ENCODE assay signal across 9 cellular contexts in genomic region chr11:47004595-47005033, GRCh38.
DNase-seq lines count a peak whose midpoint lies in the region; ATAC-seq and TF ChIP-seq lines count a peak whose summit lies in the region.
"Had no signal": no experiment of that assay in that cellular context is flagged by ENCODE, and none has a peak within 500 bp of the region (broad histone marks: within the 10 kb centered on the region; RNA-seq: fewer than 3 reads in every experiment).

No MANE protein-coding gene starts in this region.

- H3K4me3 ChIP-seq in BE2C (ENCODE audit: low read depth, low read length) (no peak overlapping the region), SK-N-SH (ENCODE audit: low read depth in 2 of 2, low read length in 1 of 2) (no peak overlapping the region), fibroblast of mammary gland (ENCODE audit: control insufficient read depth, low read depth, low read length) (no peak overlapping the region), neural progenitor cell (no peak overlapping the region)

- peak; percentile 52 for TF ChIP-seq RAD21 in SK-N-SH (IDR thresholded peaks at IDR 0.05; ENCODE audit: low read length)

- H3K27ac Mint-ChIP-seq in neural progenitor cell, result peak overlapping the region; percentile 0

- peak overlapping the region; percentile 12; the same call in 1 of the 2 replicates for H3K9ac ChIP-seq in SK-N-SH
- no peak overlapping the region for H3K9ac ChIP-seq in neural progenitor cell

- H3K27me3 ChIP-seq in BE2C (no peaks in the 10 kb centered on the region), SK-N-SH (ENCODE audit: insufficient read depth) (no peaks in the 10 kb centered on the region), neural progenitor cell (no peaks in the 10 kb centered on the region)

- H3K27ac ChIP-seq in SK-N-SH (ENCODE audit: low read depth in 2 of 2, low read length in 1 of 2), result peak overlapping the region; percentile 85 to 93
- H3K27ac ChIP-seq in neural progenitor cell, result no peak overlapping the region

- H3K4me3 Mint-ChIP-seq in neural progenitor cell, result no peak overlapping the region

- H2AFZ ChIP-seq in SK-N-SH (ENCODE audit: low read depth) (no peak overlapping the region), neural progenitor cell (replicated peaks) (no peak overlapping the region)

- H3K79me2 ChIP-seq in SK-N-SH (ENCODE audit: insufficient read depth) (peaks cover 44% of the 10 kb centered on the region), neural progenitor cell (ENCODE audit: low read depth) (peaks cover 26% of the 10 kb centered on the region)

- TF ChIP-seq CTCF in BE2C (IDR thresholded peaks at IDR 0.05; ENCODE audit: low read depth, low read length) (no peak), SK-N-SH (IDR thresholded peaks at IDR 0.05) (no peak), fibroblast of mammary gland (conservative IDR thresholded peaks at IDR 0.05; ENCODE audit: control insufficient read depth, insufficient read depth, low read depth, low read length) (no peak), neural progenitor cell (IDR thresholded peaks at IDR 0.05) (no peak), GM20000 (IDR thresholded peaks at IDR 0.05; ENCODE audit: extremely low read depth, missing control alignments) (no peak)

- H3K4me2 ChIP-seq in SK-N-SH (peak overlapping the region; percentile 47), neural progenitor cell (no peak overlapping the region)

- H4K20me1 ChIP-seq in SK-N-SH (ENCODE audit: insufficient read depth) (no peaks in the 10 kb centered on the region), neural progenitor cell (ENCODE audit: low read depth) (peaks cover 25% of the 10 kb centered on the region)

- H3F3A ChIP-seq in SK-N-SH (replicated peaks; ENCODE audit: insufficient read depth), result peaks cover 23% of the 10 kb centered on the region
- peaks cover 14% of the 10 kb centered on the region for H3F3A ChIP-seq in neural progenitor cell (ENCODE audit: low read depth)

- H3K4me1 ChIP-seq in BE2C, result no peaks in the 10 kb centered on the region; the same call in 1 of the 2 replicates
- peaks cover 34 to 63% of the 10 kb centered on the region in 2 experiments for H3K4me1 ChIP-seq in SK-N-SH (ENCODE audit: control insufficient read depth in 1 of 2, insufficient read depth in 2 of 2, low read depth in 1 of 2, low read length in 1 of 2)
- H3K4me1 ChIP-seq in neural progenitor cell, result peaks cover 28% of the 10 kb centered on the region

- peaks cover 18% of the 10 kb centered on the region for H3K36me3 Mint-ChIP-seq in neural progenitor cell

- CTCF ChIA-PET in SK-N-SH (lab: Yijun Ruan, JAX), result interaction anchor here (0.6 to 1.9 kb wide), 2 partner anchors 85 to 149 kb away, joined by 3 to 8 read pairs; no protein-coding TSS in a partner anchor

- peaks cover 55% of the 10 kb centered on the region for H3K4me1 Mint-ChIP-seq in neural progenitor cell

- no peak for ATAC-seq in HG03135 (IDR thresholded peaks at IDR 0.05; ENCODE audit: unreplicated experiment)
- ATAC-seq: HCT116 had no signal

- peak; percentile 85 to 87; a peak in 3 of 4 replicates for TF ChIP-seq EP300 in SK-N-SH (IDR thresholded peaks at IDR 0.05; ENCODE audit: borderline replicate concordance in 1 of 2, low read depth in 1 of 2, low read length in 1 of 2)

- DNase-seq in BE2C (peak; percentile 65), HS-5 (ENCODE audit: low read depth) (peak; percentile 62), SK-N-SH (peak; percentile 74), fibroblast of mammary gland (ENCODE audit: low read depth) (peak; percentile 99), neural progenitor cell (ENCODE audit: low spot score) (no peak), GM20000 (ENCODE audit: low spot score) (no peak), cortex of kidney (lab: John Stamatoyannopoulos, UW) (no peak)

- H3K9me3 Mint-ChIP-seq in neural progenitor cell, result peaks cover 8% of the 10 kb centered on the region

- H3K36me3 ChIP-seq in BE2C (no peaks in the 10 kb centered on the region), SK-N-SH (replicated peaks in 1 of 2; ENCODE audit: control insufficient read depth in 1 of 2, insufficient read depth in 2 of 2, low read length in 1 of 2) (peaks cover 0 to 6% of the 10 kb centered on the region in 2 experiments), neural progenitor cell (no peaks in the 10 kb centered on the region)

- H3K27me3 Mint-ChIP-seq in neural progenitor cell (ENCODE audit: insufficient read depth, low read depth), result peaks cover 3% of the 10 kb centered on the region

- POLR2A ChIA-PET in SK-N-SH (lab: Yijun Ruan, JAX), result interaction anchor here (0.7 kb wide), 1 partner anchor 68 kb away, joined by 3 read pairs; no protein-coding TSS in a partner anchor

- no peaks in the 10 kb centered on the region for H3K9me3 ChIP-seq in BE2C
- H3K9me3 ChIP-seq in SK-N-SH, result no peaks in the 10 kb centered on the region
- H3K9me3 ChIP-seq in neural progenitor cell (ENCODE audit: low read depth), result no peaks in the 10 kb centered on the region

- H3K9me2 ChIP-seq in SK-N-SH, result no peaks in the 10 kb centered on the region

TF ChIP-seq in SK-N-SH, 30 proteins besides CTCF, POLR2A, EP300 and RAD21 (continues in another document):
- TF ChIP-seq SIN3A (IDR thresholded peaks at IDR 0.05; ENCODE audit: borderline replicate concordance, low read depth, low read length), result peak; percentile 74; the same call in 1 of the 2 replicates
- TF ChIP-seq, protein P1, sequence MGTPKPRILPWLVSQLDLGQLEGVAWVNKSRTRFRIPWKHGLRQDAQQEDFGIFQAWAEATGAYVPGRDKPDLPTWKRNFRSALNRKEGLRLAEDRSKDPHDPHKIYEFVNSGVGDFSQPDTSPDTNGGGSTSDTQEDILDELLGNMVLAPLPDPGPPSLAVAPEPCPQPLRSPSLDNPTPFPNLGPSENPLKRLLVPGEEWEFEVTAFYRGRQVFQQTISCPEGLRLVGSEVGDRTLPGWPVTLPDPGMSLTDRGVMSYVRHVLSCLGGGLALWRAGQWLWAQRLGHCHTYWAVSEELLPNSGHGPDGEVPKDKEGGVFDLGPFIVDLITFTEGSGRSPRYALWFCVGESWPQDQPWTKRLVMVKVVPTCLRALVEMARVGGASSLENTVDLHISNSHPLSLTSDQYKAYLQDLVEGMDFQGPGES (IDR thresholded peaks at IDR 0.05; ENCODE audit: low read depth, low read length), result no peak
- peak; percentile 78 for TF ChIP-seq POLR2AphosphoS5 (IDR thresholded peaks at IDR 0.05; ENCODE audit: low read depth, low read length)
- TF ChIP-seq YY1 (IDR thresholded peaks at IDR 0.05; ENCODE audit: low read depth), result peak; percentile 26; the same call in 1 of the 2 replicates
- peak; percentile 74 for TF ChIP-seq GATA2 (CRISPR knock-in tag; IDR thresholded peaks at IDR 0.05)
- peak; percentile 78; the same call in 1 of the 2 replicates for TF ChIP-seq RXRA (IDR thresholded peaks at IDR 0.05; ENCODE audit: borderline replicate concordance, low read depth)
- no peak for TF ChIP-seq USF2 (IDR thresholded peaks at IDR 0.05; ENCODE audit: borderline replicate concordance, low read depth, low read length)
- TF ChIP-seq GABPA (IDR thresholded peaks at IDR 0.05; ENCODE audit: low read depth), result no peak
- TF ChIP-seq, protein P2, sequence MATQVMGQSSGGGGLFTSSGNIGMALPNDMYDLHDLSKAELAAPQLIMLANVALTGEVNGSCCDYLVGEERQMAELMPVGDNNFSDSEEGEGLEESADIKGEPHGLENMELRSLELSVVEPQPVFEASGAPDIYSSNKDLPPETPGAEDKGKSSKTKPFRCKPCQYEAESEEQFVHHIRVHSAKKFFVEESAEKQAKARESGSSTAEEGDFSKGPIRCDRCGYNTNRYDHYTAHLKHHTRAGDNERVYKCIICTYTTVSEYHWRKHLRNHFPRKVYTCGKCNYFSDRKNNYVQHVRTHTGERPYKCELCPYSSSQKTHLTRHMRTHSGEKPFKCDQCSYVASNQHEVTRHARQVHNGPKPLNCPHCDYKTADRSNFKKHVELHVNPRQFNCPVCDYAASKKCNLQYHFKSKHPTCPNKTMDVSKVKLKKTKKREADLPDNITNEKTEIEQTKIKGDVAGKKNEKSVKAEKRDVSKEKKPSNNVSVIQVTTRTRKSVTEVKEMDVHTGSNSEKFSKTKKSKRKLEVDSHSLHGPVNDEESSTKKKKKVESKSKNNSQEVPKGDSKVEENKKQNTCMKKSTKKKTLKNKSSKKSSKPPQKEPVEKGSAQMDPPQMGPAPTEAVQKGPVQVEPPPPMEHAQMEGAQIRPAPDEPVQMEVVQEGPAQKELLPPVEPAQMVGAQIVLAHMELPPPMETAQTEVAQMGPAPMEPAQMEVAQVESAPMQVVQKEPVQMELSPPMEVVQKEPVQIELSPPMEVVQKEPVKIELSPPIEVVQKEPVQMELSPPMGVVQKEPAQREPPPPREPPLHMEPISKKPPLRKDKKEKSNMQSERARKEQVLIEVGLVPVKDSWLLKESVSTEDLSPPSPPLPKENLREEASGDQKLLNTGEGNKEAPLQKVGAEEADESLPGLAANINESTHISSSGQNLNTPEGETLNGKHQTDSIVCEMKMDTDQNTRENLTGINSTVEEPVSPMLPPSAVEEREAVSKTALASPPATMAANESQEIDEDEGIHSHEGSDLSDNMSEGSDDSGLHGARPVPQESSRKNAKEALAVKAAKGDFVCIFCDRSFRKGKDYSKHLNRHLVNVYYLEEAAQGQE (IDR thresholded peaks at IDR 0.05; ENCODE audit: low read depth, low read length), result peak; percentile 65; the same call in 1 of the 2 replicates
- peak; percentile 55; the same call in 1 of the 2 replicates for TF ChIP-seq FOSL2 (IDR thresholded peaks at IDR 0.05; ENCODE audit: borderline replicate concordance, low read depth)

Comparison
In these comparisons a context has a peak if more than half of its experiments do, and no peak if none do; other contexts are left out.
1. DNase-seq: peak in BE2C (single experiment), HS-5 (single experiment), SK-N-SH (single experiment) and fibroblast of mammary gland (single experiment); none in neural progenitor cell (single experiment), GM20000 (single experiment) and cortex of kidney (single experiment).